In genomic region chr12:107610030-107610859, GRCh38 we compare ENCODE assay signal across 8 cellular contexts.
DNase-seq lines count a peak whose midpoint lies in the region; ATAC-seq lines count a peak whose summit lies in the region.

No MANE protein-coding gene starts in this region.

- peak; percentile 44 for DNase-seq in activated CD4-positive, alpha-beta T cell treated with anti-CD3 and anti-CD28 coated beads for 48 hours
- no peak for DNase-seq in activated CD4-positive, alpha-beta T cell treated with anti-CD3 and anti-CD28 coated beads, Interleukin-2, amount 50 U/mL, for 4 hours
- DNase-seq in LoVo (ENCODE audit: low spot score), result peak; percentile 29
- DNase-seq in activated naive CD4-positive, alpha-beta T cell treated with anti-CD3 and anti-CD28 coated beads, Interleukin-2, amount 50 U/mL, for 16 hours, result peak; percentile 16
- DNase-seq in iris pigment epithelial cell (ENCODE audit: low read depth), result peak; percentile 56
- DNase-seq in stromal cell of bone marrow (ENCODE audit: low read depth), result peak; percentile 18
- no peak for DNase-seq in dedifferentiated amniotic fluid mesenchymal stem cell (ENCODE audit: extremely low spot score)

- no peak for ATAC-seq in HG03378 (IDR thresholded peaks at IDR 0.05; ENCODE audit: unreplicated experiment)

Comparison
In these comparisons a context has a peak if more than half of its experiments do, and no peak if none do; other contexts are left out.
1. DNase-seq: peak in activated CD4-positive, alpha-beta T cell treated with anti-CD3 and anti-CD28 coated beads for 48 hours (single experiment), LoVo (single experiment), activated naive CD4-positive, alpha-beta T cell treated with anti-CD3 and anti-CD28 coated beads, Interleukin-2, amount 50 U/mL, for 16 hours (single experiment), iris pigment epithelial cell (single experiment) and stromal cell of bone marrow (single experiment); none in activated CD4-positive, alpha-beta T cell treated with anti-CD3 and anti-CD28 coated beads, Interleukin-2, amount 50 U/mL, for 4 hours (0 of 2) and dedifferentiated amniotic fluid mesenchymal stem cell (single experiment).